In genomic region chr3:170257145-170257544, GRCh38 we compare ENCODE assay signal across 1 cellular context.
TF ChIP-seq lines count a peak whose summit lies in the region.

No MANE protein-coding gene starts in this region.

TF ChIP-seq in GM23338, 12 proteins besides CTCF, POLR2A, EP300 and RAD21 (continued from another document):
- TF ChIP-seq ZNF462 (CRISPR knock-in tag; IDR thresholded peaks at IDR 0.05) (no peak), NANOG (IDR thresholded peaks at IDR 0.05; ENCODE audit: borderline replicate concordance) (no peak), CREB1 (CRISPR knock-in tag; IDR thresholded peaks at IDR 0.05; ENCODE audit: low read depth) (no peak)
